Comparison of ENCODE assay signal across 8 cellular contexts in genomic region chr1:112396668-112397025, GRCh38. TPM values are rescaled to one million over a fixed set of nuclear protein-coding genes. Genes with fewer than 3 reads are reported as not detected.
DNase-seq lines count a peak whose midpoint lies in the region; ATAC-seq, FAIRE-seq and TF ChIP-seq lines count a peak whose summit lies in the region.

No MANE protein-coding gene starts in this region.

- H3K36me3 Mint-ChIP-seq in GM23338 (ENCODE audit: low read depth), result no peaks in the 10 kb centered on the region
- no peaks in the 10 kb centered on the region for H3K36me3 Mint-ChIP-seq in activated naive CD8-positive, alpha-beta T cell treated with anti-CD3 and anti-CD28 coated beads, Interleukin-2, amount 10 ng/mL, durations not matched to agents 7 days and 5 days

- peaks cover 2% of the 10 kb centered on the region for H3K27me3 Mint-ChIP-seq in GM23338 (ENCODE audit: insufficient read depth, low read depth, poor library complexity)
- peaks cover 33% of the 10 kb centered on the region for H3K27me3 Mint-ChIP-seq in activated naive CD8-positive, alpha-beta T cell treated with anti-CD3 and anti-CD28 coated beads, Interleukin-2, amount 10 ng/mL, durations not matched to agents 7 days and 5 days

- no peaks in the 10 kb centered on the region for H3F3A ChIP-seq in GM23338 (replicated peaks; ENCODE audit: low read depth)

- H3K36me3 ChIP-seq in ACC112 (ENCODE audit: insufficient read depth, low read length) (no peaks in the 10 kb centered on the region), GM23338 (ENCODE audit: insufficient read depth) (no peaks in the 10 kb centered on the region), keratinocyte (ENCODE audit: control insufficient read depth in 2 of 2, extremely low read depth in 1 of 2, insufficient read depth in 2 of 2, low read length in 2 of 2) (peaks cover 0 to 2% of the 10 kb centered on the region in 2 experiments), suprapubic skin (no peaks in the 10 kb centered on the region)

- H2AFZ ChIP-seq in ACC112 (ENCODE audit: low read length, unreplicated experiment) (peak overlapping the region; percentile 72), GM23338 (no peak overlapping the region; the same call in 1 of the 2 replicates), keratinocyte (ENCODE audit: control insufficient read depth, low read length) (no peak overlapping the region)

- peak overlapping the region; percentile 81 for H3K9ac ChIP-seq in keratinocyte (ENCODE audit: control insufficient read depth, extremely low read depth, insufficient read depth, low read length)

- peaks cover 2% of the 10 kb centered on the region for H3K9me1 ChIP-seq in keratinocyte (ENCODE audit: control insufficient read depth, extremely low read depth, insufficient read depth, low read length)

- peak overlapping the region; percentile 99 for H3K27ac Mint-ChIP-seq in GM23338
- H3K27ac Mint-ChIP-seq in activated naive CD8-positive, alpha-beta T cell treated with anti-CD3 and anti-CD28 coated beads, Interleukin-2, amount 10 ng/mL, durations not matched to agents 7 days and 5 days, result no peak overlapping the region

- peak overlapping the region; percentile 98 for H3K4me3 Mint-ChIP-seq in GM23338
- H3K4me3 Mint-ChIP-seq in activated naive CD8-positive, alpha-beta T cell treated with anti-CD3 and anti-CD28 coated beads, Interleukin-2, amount 10 ng/mL, durations not matched to agents 7 days and 5 days, result peak overlapping the region; percentile 94

- H3K79me2 ChIP-seq in ACC112 (ENCODE audit: control insufficient read depth, insufficient read depth, low read length, unreplicated experiment) (peaks cover 66% of the 10 kb centered on the region), GM23338 (replicated peaks; ENCODE audit: insufficient read depth) (peaks cover 54% of the 10 kb centered on the region), keratinocyte (ENCODE audit: control insufficient read depth, insufficient read depth, low read length) (peaks cover 57% of the 10 kb centered on the region)

- H3K27me3 ChIP-seq in ACC112 (ENCODE audit: insufficient read depth, low read length) (no peaks in the 10 kb centered on the region), GM23338 (ENCODE audit: insufficient read depth) (no peaks in the 10 kb centered on the region), keratinocyte (ENCODE audit: control insufficient read depth, extremely low read depth, insufficient read depth, low read length) (no peaks in the 10 kb centered on the region), suprapubic skin (no peaks in the 10 kb centered on the region)

- TF ChIP-seq EP300 in suprapubic skin (IDR thresholded peaks at IDR 0.05), result no peak

- H3K9me2 ChIP-seq in GM23338 (ENCODE audit: insufficient read depth), result no peaks in the 10 kb centered on the region

- no peaks in the 10 kb centered on the region for H3K9me3 Mint-ChIP-seq in GM23338
- H3K9me3 Mint-ChIP-seq in activated naive CD8-positive, alpha-beta T cell treated with anti-CD3 and anti-CD28 coated beads, Interleukin-2, amount 10 ng/mL, durations not matched to agents 7 days and 5 days, result no peaks in the 10 kb centered on the region

- no peak for TF ChIP-seq POLR2A in suprapubic skin (IDR thresholded peaks at IDR 0.05)

- H3K4me1 ChIP-seq in ACC112 (ENCODE audit: control insufficient read depth, insufficient read depth, low read length, unreplicated experiment), result peaks cover 59% of the 10 kb centered on the region
- H3K4me1 ChIP-seq in GM23338 (ENCODE audit: insufficient read depth), result peaks cover 33% of the 10 kb centered on the region
- H3K4me1 ChIP-seq in keratinocyte (ENCODE audit: control insufficient read depth, extremely low read depth, insufficient read depth, low read length), result peaks cover 44% of the 10 kb centered on the region
- H3K4me1 ChIP-seq in suprapubic skin, result peaks cover 74% of the 10 kb centered on the region

- no peak for TF ChIP-seq CTCF in GM23338 (conservative IDR thresholded peaks at IDR 0.05; ENCODE audit: low read depth in 2 of 2)
- TF ChIP-seq CTCF in keratinocyte (optimal IDR thresholded peaks at IDR 0.05 in 1 of 3, IDR thresholded peaks at IDR 0.05 in 1 of 3, conservative IDR thresholded peaks at IDR 0.05 in 1 of 3; ENCODE audit: extremely low read depth in 1 of 3, insufficient read depth in 2 of 3, low read length in 3 of 3), result no peak
- no peak for TF ChIP-seq CTCF in suprapubic skin (IDR thresholded peaks at IDR 0.05)

- H4K20me1 ChIP-seq in GM23338 (replicated peaks; ENCODE audit: insufficient read depth) (peaks cover 22% of the 10 kb centered on the region; the same call in 1 of the 2 replicates), keratinocyte (ENCODE audit: control insufficient read depth, extremely low read depth, insufficient read depth, low read length) (peaks cover 2% of the 10 kb centered on the region)

- H3K27ac ChIP-seq in ACC112 (ENCODE audit: low read depth, low read length) (peak overlapping the region; percentile 94), GM23338 (ENCODE audit: low read depth) (peak overlapping the region; percentile 92), keratinocyte (ENCODE audit: control insufficient read depth, insufficient read depth, low read length) (peak overlapping the region; percentile 94), suprapubic skin (peak overlapping the region; percentile 98)

- POLR2A ChIA-PET in activated naive CD8-positive, alpha-beta T cell treated with anti-CD3 and anti-CD28 coated beads, Interleukin-2, amount 10 ng/mL, durations not matched to agents 7 days and 5 days (lab: Charles Lee), result no interaction called here

- FAIRE-seq in keratinocyte (lab: Jason Lieb, UNC), result no peak

- dilution Hi-C loops in keratinocyte (cut with MboI; ENCODE audit: extremely low pct_ligation_motif_present, low sequenced_read_pairs), result no loop called here

- H3K4me3 ChIP-seq in ACC112 (ENCODE audit: low read depth, low read length), result peak overlapping the region; percentile 98
- H3K4me3 ChIP-seq in GM23338, result peak overlapping the region; percentile 94
- H3K4me3 ChIP-seq in keratinocyte (ENCODE audit: control insufficient read depth in 2 of 3, extremely low read depth in 1 of 3, insufficient read depth in 2 of 3, low read depth in 1 of 3, low read length in 3 of 3), result peak overlapping the region; percentile 80 to 100 (median 94)
- H3K4me3 ChIP-seq in suprapubic skin, result peak overlapping the region; percentile 82

- ATAC-seq in GM23338 (peak; percentile 8), HG03342 (IDR thresholded peaks at IDR 0.05; ENCODE audit: unreplicated experiment) (no peak)
- no peak for ATAC-seq in activated naive CD8-positive, alpha-beta T cell treated with anti-CD3 and anti-CD28 coated beads, Interleukin-2, amount 10 ng/mL, durations not matched to agents 7 days and 5 days (ENCODE audit: low read depth)

- WGBS in suprapubic skin, result 0% methylated on average over 9 of the region's 9 CpGs

- DNase-seq in GM23338 (ENCODE audit: low spot score), result peak; percentile 54
- no peak for DNase-seq in activated naive CD8-positive, alpha-beta T cell treated with anti-CD3 and anti-CD28 coated beads, Interleukin-2, amount 10 ng/mL, durations not matched to agents 7 days and 5 days
- no peak for DNase-seq in keratinocyte (ENCODE audit: low read depth, low spot score)
- DNase-seq in suprapubic skin (ENCODE audit: low spot score in 2 of 2), result no peak
- no peak for DNase-seq in midbrain (lab: John Stamatoyannopoulos, UW)
- no peak for DNase-seq in activated effector memory CD4-positive, alpha-beta T cell treated with Interleukin-2 at 50 U/mL for 16 hours

- H3K4me2 ChIP-seq in GM23338, result peak overlapping the region; percentile 87
- H3K4me2 ChIP-seq in keratinocyte (ENCODE audit: control insufficient read depth, extremely low read depth, insufficient read depth, low read depth, low read length), result peak overlapping the region; percentile 79

- H3K9me3 ChIP-seq in keratinocyte (ENCODE audit: control insufficient read depth, low read depth, low read length), result no peaks in the 10 kb centered on the region
- no peaks in the 10 kb centered on the region for H3K9me3 ChIP-seq in suprapubic skin

- peaks cover 44% of the 10 kb centered on the region for H3K4me1 Mint-ChIP-seq in GM23338
- H3K4me1 Mint-ChIP-seq in activated naive CD8-positive, alpha-beta T cell treated with anti-CD3 and anti-CD28 coated beads, Interleukin-2, amount 10 ng/mL, durations not matched to agents 7 days and 5 days, result peaks cover 15% of the 10 kb centered on the region

TF ChIP-seq in GM23338, 12 proteins besides CTCF, POLR2A, EP300 and RAD21 (continues in another document):
- TF ChIP-seq ETS1 (IDR thresholded peaks at IDR 0.05) (no peak), EZH2 (IDR thresholded peaks at IDR 0.05; ENCODE audit: low read depth, unreplicated experiment) (no peak), POLR2AphosphoS5 (IDR thresholded peaks at IDR 0.05; ENCODE audit: low read depth) (no peak)

RNA-seq across cellular contexts. Expression of gene CTTNBP2NL, which starts 0.6 kb away (rescaled TPM):
- total RNA-seq in GM23338 (2014; rRNA removed; shearing (Covaris generic)), result 13.3 and 18.5 TPM in 2 replicates
- polyA plus RNA-seq in GM23338 (2016; fragmentation: Nextera tagmentation; extraction: Ambion mirVana) (28.9 and 31.0 TPM in 2 replicates), keratinocyte (16.3 to 20.2 TPM (median 19.1 TPM) in 3 replicates)
- under 1 TPM; 0.47 to 0.57 TPM for total RNA-seq in activated naive CD8-positive, alpha-beta T cell treated with anti-CD3 and anti-CD28 coated beads, Interleukin-2, amount 10 ng/mL, durations not matched to agents 7 days and 5 days
- polyA plus RNA-seq in keratinocyte (2011; ENCODE audit: low read depth), result 42.5 TPM
- 10.5 and 15.9 TPM in 2 replicates for polyA plus RNA-seq in keratinocyte (2011; cell fraction: cytosol; rRNA removed)
- polyA plus RNA-seq in keratinocyte (2011; cell fraction: nucleus; rRNA removed), result 21.5 and 24.5 TPM in 2 replicates
- polyA plus RNA-seq in keratinocyte (2012; ENCODE audit: low replicate concordance), result 17.6 and 18.6 TPM in 2 replicates
- 11.0 to 38.9 TPM (median 27.5 TPM) in 3 replicates for polyA minus RNA-seq in keratinocyte
- 16.9 TPM for polyA minus RNA-seq in keratinocyte (2011; cell fraction: cytosol; rRNA and poly(A)+ RNA removed)
- 20.2 and 40.7 TPM in 2 replicates for polyA minus RNA-seq in keratinocyte (2011; cell fraction: nucleus; rRNA and poly(A)+ RNA removed)
- 10 to 100 TPM; 25.9 to 59.4 (median 49.3) TPM for total RNA-seq in suprapubic skin
